ENCODE assay signal across 28 cellular contexts in genomic region chr4:6967846-6968340, GRCh38.
"Had no signal": no experiment of that assay in that cellular context is flagged by ENCODE, and none has a peak within 500 bp of the region (broad histone marks: within the 10 kb centered on the region; RNA-seq: fewer than 3 reads in every experiment).

No MANE protein-coding gene starts in this region.

- ATAC-seq: activated T-cell treated with anti-CD3 and anti-CD28 coated beads, Interleukin-2, amount 50 U/mL, for 4 hours; lower lobe of right lung had no signal

- H3K27me3 Mint-ChIP-seq: activated CD4-positive, alpha-beta T cell treated with anti-CD3 and anti-CD28 coated beads, Interleukin-2, amount 10 ng/mL, durations not matched to agents 7 days and 5 days; activated naive CD8-positive, alpha-beta T cell; stimulated activated naive CD8-positive, alpha-beta T cell treated with anti-CD3 and anti-CD28 coated beads, Interleukin-15, Interleukin-2, amounts not matched to agents 100 ng/mL and 50 ng/mL, for 24 hours had no signal

- H3K4me3 ChIP-seq: coronary artery, dorsolateral prefrontal cortex, heart left ventricle, lower lobe of right lung, psoas muscle, thoracic aorta had no signal

- H2AFZ ChIP-seq: parathyroid adenoma had no signal

- H3K9ac ChIP-seq: parathyroid adenoma had no signal

- H3K36me3 Mint-ChIP-seq: activated naive CD8-positive, alpha-beta T cell had no signal

- FAIRE-seq: endothelial cell of umbilical vein, kidney, urothelium cell line had no signal

- H3K27ac Mint-ChIP-seq: activated CD4-positive, alpha-beta T cell treated with anti-CD3 and anti-CD28 coated beads, Interleukin-2, amount 10 ng/mL, durations not matched to agents 7 days and 5 days; activated naive CD8-positive, alpha-beta T cell; stimulated activated naive CD8-positive, alpha-beta T cell treated with anti-CD3 and anti-CD28 coated beads, Interleukin-15, Interleukin-2, amounts not matched to agents 100 ng/mL and 50 ng/mL, for 24 hours had no signal

- H3K27ac ChIP-seq: coronary artery, heart left ventricle, lower lobe of right lung, parathyroid adenoma, thoracic aorta had no signal

- H3K27me3 ChIP-seq: dorsolateral prefrontal cortex, heart left ventricle had no signal

- H3K9me3 Mint-ChIP-seq: activated CD4-positive, alpha-beta T cell treated with anti-CD3 and anti-CD28 coated beads, Interleukin-2, amount 10 ng/mL, durations not matched to agents 7 days and 5 days; activated T-cell treated with anti-CD3 and anti-CD28 coated beads, Interleukin-2, amount 50 U/mL, for 4 hours; immature natural killer cell; nephron progenitor cell; stimulated activated naive CD8-positive, alpha-beta T cell treated with anti-CD3 and anti-CD28 coated beads, Interleukin-15, Interleukin-2, amounts not matched to agents 100 ng/mL and 50 ng/mL, for 24 hours had no signal

- H3K79me2 ChIP-seq: parathyroid adenoma had no signal

- H3K4me3 Mint-ChIP-seq: activated CD4-positive, alpha-beta T cell treated with anti-CD3 and anti-CD28 coated beads, Interleukin-2, amount 10 ng/mL, durations not matched to agents 7 days and 5 days; activated naive CD8-positive, alpha-beta T cell; activated T-cell treated with anti-CD3 and anti-CD28 coated beads, Interleukin-2, amount 50 U/mL, for 4 hours; immature natural killer cell; nephron progenitor cell; stimulated activated naive CD8-positive, alpha-beta T cell treated with anti-CD3 and anti-CD28 coated beads, Interleukin-15, Interleukin-2, amounts not matched to agents 100 ng/mL and 50 ng/mL, for 24 hours had no signal

- DNase-seq: activated CD4-positive, alpha-beta T cell treated with anti-CD3 and anti-CD28 coated beads for 1 hour; activated CD4-positive, alpha-beta T cell treated with anti-CD3 and anti-CD28 coated beads, Interleukin-2, amount 10 ng/mL, durations not matched to agents 7 days and 5 days; activated CD8-positive, alpha-beta memory T cell treated with anti-CD3 and anti-CD28 coated beads, Interleukin-2, amount 50 U/mL, for 48 hours; activated naive CD4-positive, alpha-beta T cell treated with Interleukin-2 at 50 U/mL for 16 hours; activated T-cell treated with anti-CD3 and anti-CD28 coated beads, Interleukin-2, amount 50 U/mL, for 4 hours; anterior cingulate cortex; cerebellar nuclear complex; dorsolateral prefrontal cortex; effector memory CD4-positive, alpha-beta T cell; hypothalamus; immature natural killer cell; kidney; lower lobe of right lung; mesendoderm; nephron progenitor cell; nucleus accumbens; psoas muscle; stimulated activated CD4-positive, alpha-beta T cell treated with anti-CD3 and anti-CD28 coated beads, Interleukin-2, amount 100 ng/mL, for 48 hours; T-helper 2 cell; trophoblast cell had no signal

- H3K9me3 ChIP-seq: heart left ventricle, lower lobe of right lung, psoas muscle, thoracic aorta had no signal
